Comparison of ENCODE assay signal across 6 cellular contexts in the genomic region with DNA sequence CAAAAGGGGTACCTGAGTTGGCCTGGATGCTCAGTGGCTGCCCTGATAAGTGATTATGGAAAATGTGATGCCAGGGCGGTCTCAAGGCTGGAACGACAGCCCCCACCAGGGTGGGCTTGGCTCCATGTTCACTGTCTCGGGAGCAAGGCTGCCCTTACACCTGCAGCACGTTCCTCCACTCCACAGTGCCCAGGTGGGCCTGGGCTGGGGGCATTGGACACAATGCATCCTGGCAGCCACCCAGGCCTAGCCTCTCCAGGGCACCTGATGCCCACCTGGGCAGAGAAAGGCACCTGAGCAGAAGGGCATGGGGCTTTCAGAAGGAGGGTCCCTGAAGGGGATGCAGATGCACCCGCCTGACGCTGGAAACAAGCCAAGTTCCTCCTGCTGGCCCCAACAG.
"Had no signal": no experiment of that assay in that cellular context is flagged by ENCODE, and none has a peak within 500 bp of the region (broad histone marks: within the 10 kb centered on the region; RNA-seq: fewer than 3 reads in every experiment).

No MANE protein-coding gene starts in this region.

- H3K4me3 ChIP-seq: GM23338, K562 had no signal

- H2AFZ ChIP-seq: GM23338 had no signal

- ATAC-seq: GM23338, K562 had no signal

- H3K4me2 ChIP-seq: GM23338 had no signal

- DNase-seq: H9, HCEC 1CT, IMR-90 had no signal

- H3K27ac ChIP-seq: HL-60 had no signal
